ENCODE assay signal across 9 cellular contexts in genomic region chr7:102152672-102153585, GRCh38.
DNase-seq lines count a peak whose midpoint lies in the region; ATAC-seq, FAIRE-seq and TF ChIP-seq lines count a peak whose summit lies in the region.
"Had no signal": no experiment of that assay in that cellular context is flagged by ENCODE, and none has a peak within 500 bp of the region (broad histone marks: within the 10 kb centered on the region; RNA-seq: fewer than 3 reads in every experiment).

No MANE protein-coding gene starts in this region.

- no peak overlapping the region for H3K4me3 ChIP-seq in trophoblast cell (ENCODE audit: low read depth, low read length)
- H3K4me3 ChIP-seq in gastrocnemius medialis, result no peak overlapping the region

- no peaks in the 10 kb centered on the region for H3K79me2 ChIP-seq in trophoblast cell (ENCODE audit: control insufficient read depth, insufficient read depth, low read length, poor library complexity)

- H3K9me3 Mint-ChIP-seq in T-cell, result no peaks in the 10 kb centered on the region

- TF ChIP-seq POLR2A in H54 (IDR thresholded peaks at IDR 0.05; ENCODE audit: low read depth, low read length), result no peak
- TF ChIP-seq POLR2A in gastrocnemius medialis (IDR thresholded peaks at IDR 0.05), result no peak
- no peak for TF ChIP-seq POLR2A in erythroblast (IDR thresholded peaks at IDR 0.05; ENCODE audit: low read length)

- no peak overlapping the region for H3K4ac ChIP-seq in trophoblast cell (ENCODE audit: low read depth, low read length)

- H2BK5ac ChIP-seq in trophoblast cell (ENCODE audit: low read depth, low read length, poor library complexity), result peak overlapping the region; percentile 5

- peak overlapping the region; percentile 37 for H4K8ac ChIP-seq in trophoblast cell (ENCODE audit: low read depth, low read length)

- no peak overlapping the region for H3K4me3 Mint-ChIP-seq in T-cell

- H3K27ac ChIP-seq in trophoblast cell (ENCODE audit: low read depth, low read length), result peak overlapping the region; percentile 72
- H3K27ac ChIP-seq in gastrocnemius medialis, result no peak overlapping the region

- peaks cover 6% of the 10 kb centered on the region for H3K79me1 ChIP-seq in trophoblast cell (ENCODE audit: low read length)

- CTCF ChIA-PET in T-cell (lab: Charles Lee), result no interaction called here

- FAIRE-seq in H54 (lab: Jason Lieb, UNC), result no peak

- no peaks in the 10 kb centered on the region for H3K4me1 Mint-ChIP-seq in T-cell

- peaks cover 2% of the 10 kb centered on the region for H3K9me3 ChIP-seq in trophoblast cell (ENCODE audit: insufficient read depth, low read depth, low read length)
- H3K9me3 ChIP-seq in gastrocnemius medialis, result no peaks in the 10 kb centered on the region

- H2BK12ac ChIP-seq in trophoblast cell (ENCODE audit: low read length), result no peak overlapping the region

- no peak overlapping the region for H2AFZ ChIP-seq in trophoblast cell (ENCODE audit: insufficient read depth, low read length, poor library complexity)

- WGBS in trophoblast cell (ENCODE audit: extremely low coverage, insufficient coverage, insufficient read length), result no CpG with 5 or more reads among the region's 21 CpGs

- ATAC-seq in left cardiac atrium, result peak; percentile 58 to 90
- no peak for ATAC-seq in gastrocnemius medialis
- ATAC-seq in T-cell (replicated peaks in 1 of 4), result no peak
- ATAC-seq in GM21367 (IDR thresholded peaks at IDR 0.05; ENCODE audit: unreplicated experiment), result no peak

- peak overlapping the region; percentile 43 for H3K4me2 ChIP-seq in trophoblast cell (ENCODE audit: low read length)

- no peak overlapping the region for H2AK5ac ChIP-seq in trophoblast cell (ENCODE audit: low read length)

- no peaks in the 10 kb centered on the region for H3K27me3 Mint-ChIP-seq in T-cell

- in situ Hi-C loops in SK-MEL-5 (cut with HindIII; ENCODE audit: low pct_unique_long_range_greater_than_20kb, low sequenced_read_pairs), result no loop called here
- in situ Hi-C loops in gastrocnemius medialis (cut with MboI; ENCODE audit: low sequenced_read_pairs in 4 of 4), result no loop called here

- H4K91ac ChIP-seq in trophoblast cell (ENCODE audit: low read depth, low read length), result peak overlapping the region; percentile 57

- H3K4me1 ChIP-seq in trophoblast cell (ENCODE audit: control insufficient read depth in 1 of 2, insufficient read depth in 2 of 2, low read length in 2 of 2) (peaks cover 13 to 19% of the 10 kb centered on the region in 2 experiments), gastrocnemius medialis (peaks cover 0 to 4% of the 10 kb centered on the region in 2 donors)

- TF ChIP-seq CTCF in gastrocnemius medialis (IDR thresholded peaks at IDR 0.05 in 4 of 5, conservative IDR thresholded peaks at IDR 0.05 in 1 of 5), result no peak

- H3K27me3 ChIP-seq in trophoblast cell (ENCODE audit: insufficient read depth, low read length), result no peaks in the 10 kb centered on the region
- no peaks in the 10 kb centered on the region for H3K27me3 ChIP-seq in gastrocnemius medialis

- H3K36me3 ChIP-seq in trophoblast cell (ENCODE audit: control insufficient read depth in 1 of 2, insufficient read depth in 2 of 2, low read length in 2 of 2), result peaks cover 0 to 2% of the 10 kb centered on the region in 2 experiments
- H3K36me3 ChIP-seq in gastrocnemius medialis, result no peaks in the 10 kb centered on the region

- peaks cover 14% of the 10 kb centered on the region for H3K36me3 Mint-ChIP-seq in T-cell

- POLR2A ChIA-PET in T-cell (lab: Charles Lee), result no interaction called here

- no peak overlapping the region for H3K9ac ChIP-seq in trophoblast cell (ENCODE audit: low read length)

- H4K12ac ChIP-seq in trophoblast cell (ENCODE audit: low read depth, low read length), result no peak overlapping the region

- peak overlapping the region; percentile 7 for H3K14ac ChIP-seq in trophoblast cell (ENCODE audit: low read length)

- H3K23ac ChIP-seq in trophoblast cell (ENCODE audit: low read length), result no peak overlapping the region

- peak overlapping the region; percentile 18 for H2BK120ac ChIP-seq in trophoblast cell (ENCODE audit: insufficient read depth, low read length, poor library complexity)

- DNase-seq in H54 (ENCODE audit: insufficient read length, low spot score) (peak; percentile 32), SK-MEL-5 (ENCODE audit: low read depth, low spot score) (peak; percentile 27), left cardiac atrium (peak; percentile 48), trophoblast cell (peak; percentile 98 to 99), gastrocnemius medialis (no peak), T-cell (no peak), erythroblast (lab: John Stamatoyannopoulos, UW) (no peak)
- DNase-seq: NCI-H1930 had no signal

- H3K18ac ChIP-seq in trophoblast cell (ENCODE audit: low read length), result peak overlapping the region; percentile 14

- intact Hi-C loops in left cardiac atrium (cut with DNase I), result no loop called here
- intact Hi-C loops in gastrocnemius medialis (cut with DNase I; ENCODE audit: low total_unique reads), result no loop called here

- H3K27ac Mint-ChIP-seq in T-cell, result no peak overlapping the region

Comparison
In these comparisons a context has a peak if more than half of its experiments do, and no peak if none do; other contexts are left out.
1. DNase-seq: peak in H54 (single experiment), SK-MEL-5 (single experiment), left cardiac atrium (single experiment) and trophoblast cell (2 of 2); none in gastrocnemius medialis (0 of 2), T-cell (0 of 34) and erythroblast (0 of 2).
2. ATAC-seq: peak in left cardiac atrium (2 of 2); none in gastrocnemius medialis (0 of 2), T-cell (0 of 4) and GM21367 (single experiment).